In genomic region chr2:101962243-101962809, GRCh38 we compare ENCODE assay signal across 18 cellular contexts. TPM values are rescaled to one million over a fixed set of nuclear protein-coding genes. Genes with fewer than 3 reads are reported as not detected.
DNase-seq lines count a peak whose midpoint lies in the region; ATAC-seq and TF ChIP-seq lines count a peak whose summit lies in the region.
"Had no signal": no experiment of that assay in that cellular context is flagged by ENCODE, and none has a peak within 500 bp of the region (broad histone marks: within the 10 kb centered on the region; RNA-seq: fewer than 3 reads in every experiment).

No MANE protein-coding gene starts in this region.

- TF ChIP-seq CTCF in colonic mucosa (IDR thresholded peaks at IDR 0.05) = no peak

- no peaks in the 10 kb centered on the region for H3K9me3 ChIP-seq in colonic mucosa
- no peaks in the 10 kb centered on the region for H3K9me3 ChIP-seq in muscle layer of duodenum (ENCODE audit: control insufficient read depth in 1 of 2, low read length in 2 of 2)
- H3K9me3 ChIP-seq: BLaER1, testis had no signal

- peak; percentile 34 to 67 for DNase-seq in NOMO-1 (lab: John Stamatoyannopoulos, UW; ENCODE audit: unreplicated experiment in 2 of 2)
- DNase-seq in colonic mucosa = no peak
- no peak for DNase-seq in hippocampal formation (lab: John Stamatoyannopoulos, UW)
- no peak for DNase-seq in NCI-H2029 treated with DMSO at 0.1 percent for 48 hours (lab: John Stamatoyannopoulos, UW)
- no peak for DNase-seq in SHP77 treated with DMSO at 0.1 percent for 48 hours (lab: John Stamatoyannopoulos, UW)
- DNase-seq: brain microvascular endothelial cell, EL, endodermal cell, MM.1S, NCI-H2171, nephron progenitor cell had no signal

- H3K36me3 ChIP-seq in colonic mucosa (no peaks in the 10 kb centered on the region), muscle layer of duodenum (ENCODE audit: control insufficient read depth in 1 of 2, insufficient read depth in 2 of 2, low read length in 2 of 2) (peaks cover 0 to 3% of the 10 kb centered on the region in 2 donors)
- H3K36me3 ChIP-seq: BLaER1, brain microvascular endothelial cell had no signal

- no peak for ATAC-seq in HG02885 (IDR thresholded peaks at IDR 0.05; ENCODE audit: poor library complexity, unreplicated experiment)

- H3K27me3 ChIP-seq in colonic mucosa (no peaks in the 10 kb centered on the region), muscle layer of duodenum (ENCODE audit: low read depth, low read length) (no peaks in the 10 kb centered on the region)
- H3K27me3 ChIP-seq: BLaER1, brain microvascular endothelial cell, testis had no signal

- peak overlapping the region in 1 of 2 donors; percentile 6 for H3K9ac ChIP-seq in colonic mucosa (ENCODE audit: low read depth in 2 of 2, low read length in 2 of 2)
- H3K9ac ChIP-seq: BLaER1 had no signal

- peak overlapping the region; percentile 67 for H3K27ac ChIP-seq in colonic mucosa
- peak overlapping the region; percentile 25 for H3K27ac ChIP-seq in muscle layer of duodenum (ENCODE audit: low read length)
- peak overlapping the region; percentile 78 for H3K27ac ChIP-seq in temporal lobe (ENCODE audit: low read depth, low read length)
- H3K27ac ChIP-seq: BLaER1, SK-N-MC had no signal

- intact Hi-C loops in colonic mucosa (cut with DNase I) = no loop called here

- no peaks in the 10 kb centered on the region for H3K4me1 ChIP-seq in colonic mucosa
- H3K4me1 ChIP-seq in muscle layer of duodenum (ENCODE audit: control insufficient read depth in 1 of 2, insufficient read depth in 2 of 2, low read length in 2 of 2) = peaks cover 5 to 21% of the 10 kb centered on the region in 2 donors
- H3K4me1 ChIP-seq: BLaER1, testis had no signal

- no peak overlapping the region for H3K4me3 ChIP-seq in colonic mucosa
- no peak overlapping the region for H3K4me3 ChIP-seq in muscle layer of duodenum (ENCODE audit: low read depth in 1 of 2, low read length in 2 of 2)
- H3K4me3 ChIP-seq: BLaER1, SK-N-MC, testis had no signal

RNA-seq across cellular contexts. Expression of gene IL1R2, which starts 29.4 kb away (rescaled TPM):
- total RNA-seq in colonic mucosa (100 to 1,000 TPM in 1 of 2 donors, 10 to 100 TPM in 1; 50.1 to 152 TPM), temporal lobe (not detected)
- total RNA-seq: glomerular endothelial cell had no signal

Comparison
In these comparisons a context has a peak if more than half of its experiments do, and no peak if none do; other contexts are left out.
1. DNase-seq: peak in NOMO-1 (2 of 2); none in colonic mucosa (single experiment), hippocampal formation (0 of 2), NCI-H2029 treated with DMSO at 0.1 percent for 48 hours (single experiment) and SHP77 treated with DMSO at 0.1 percent for 48 hours (single experiment).
2. H3K27ac ChIP-seq: peak in every context shown above with its lines; median percentile 78 in temporal lobe; 67 in colonic mucosa; 25 in muscle layer of duodenum.
3. RNA of gene IL1R2, which starts 29.4 kb away (total RNA-seq): 50.1 to 152 TPM in colonic mucosa; not detected in temporal lobe (single experiment); every median in the first group is over 10 times any median in the second.